8 cellular contexts compared by ENCODE assay signal in genomic region chr11:75562048-75562835, GRCh38. TPM values are rescaled to one million over a fixed set of nuclear protein-coding genes. Genes with fewer than 3 reads are reported as not detected.
DNase-seq lines count a peak whose midpoint lies in the region; ATAC-seq and TF ChIP-seq lines count a peak whose summit lies in the region.

SERPINH1 (plus strand) TSS chr11:75562253; CDS start chr11:75566350, 4,097 bp downstream.

- peak within 1 kb of the TSS; percentile 98 to 99 for H3K9ac ChIP-seq in colonic mucosa (ENCODE audit: low read depth in 2 of 2, low read length in 2 of 2)

- H3K9me3 Mint-ChIP-seq in activated CD4-positive, alpha-beta T cell treated with anti-CD3 and anti-CD28 coated beads for 36 hours (ENCODE audit: low read depth), result no peaks in the 10 kb centered on the region

- peak; percentile 77 for ATAC-seq in HG03066 (IDR thresholded peaks at IDR 0.05; ENCODE audit: low read depth, unreplicated experiment)
- ATAC-seq in activated CD4-positive, alpha-beta T cell treated with anti-CD3 and anti-CD28 coated beads for 36 hours, result peak; percentile 93

- peak within 1 kb of the TSS; percentile 98 for H3K27ac Mint-ChIP-seq in activated CD4-positive, alpha-beta T cell treated with anti-CD3 and anti-CD28 coated beads for 36 hours

- no peaks in the 10 kb centered on the region for H3K27me3 Mint-ChIP-seq in activated CD4-positive, alpha-beta T cell treated with anti-CD3 and anti-CD28 coated beads for 36 hours

- H3K4me1 Mint-ChIP-seq in activated CD4-positive, alpha-beta T cell treated with anti-CD3 and anti-CD28 coated beads for 36 hours, result peaks cover 28% of the 10 kb centered on the region

- H3K36me3 Mint-ChIP-seq in activated CD4-positive, alpha-beta T cell treated with anti-CD3 and anti-CD28 coated beads for 36 hours (ENCODE audit: low read depth), result peaks cover 3% of the 10 kb centered on the region

- peak; percentile 82 for TF ChIP-seq POLR2A in GM18526 (IDR thresholded peaks at IDR 0.05; ENCODE audit: extremely low read depth, insufficient read length)

- TF ChIP-seq CTCF in 22Rv1 (IDR thresholded peaks at IDR 0.05) (no peak), colonic mucosa (IDR thresholded peaks at IDR 0.05) (no peak)

- CTCF ChIA-PET in activated CD4-positive, alpha-beta T cell treated with anti-CD3 and anti-CD28 coated beads for 36 hours (lab: Charles Lee), result interaction anchor here (0.7 to 1.8 kb wide), 6 partner anchors 13 to 177 kb away, joined by 3 to 7 read pairs (median 4); no protein-coding TSS in a partner anchor

- no peaks in the 10 kb centered on the region for H3K9me3 ChIP-seq in colonic mucosa

- H3K4me1 ChIP-seq in colonic mucosa, result peaks cover 16% of the 10 kb centered on the region

- DNase-seq in NCI-H345 treated with DMSO at 0.1 percent for 48 hours (lab: John Stamatoyannopoulos, UW; ENCODE audit: unreplicated experiment) (peak; percentile 69), colonic mucosa (peak; percentile 90), kidney tubule cell (ENCODE audit: low spot score) (peak; percentile 90)
- peak; percentile 88 for DNase-seq in activated CD4-positive, alpha-beta T cell treated with anti-CD3 and anti-CD28 coated beads for 36 hours
- peak; percentile 64 to 76 for DNase-seq in stimulated activated CD4-positive, alpha-beta T cell treated with anti-CD3 and anti-CD28 coated beads, Interleukin-15, amount 100 ng/mL, for 48 hours (ENCODE audit: low read depth in 2 of 2)

- H3K27me3 ChIP-seq in colonic mucosa, result no peaks in the 10 kb centered on the region

- H3K27ac ChIP-seq in 22Rv1, result peak within 1 kb of the TSS; percentile 71
- H3K27ac ChIP-seq in colonic mucosa, result peak within 1 kb of the TSS; percentile 94

- H3K36me3 ChIP-seq in colonic mucosa, result no peaks in the 10 kb centered on the region

- POLR2A ChIA-PET in activated CD4-positive, alpha-beta T cell treated with anti-CD3 and anti-CD28 coated beads for 36 hours (lab: Charles Lee), result interaction anchor here (0.6 to 1.3 kb wide), 6 partner anchors 8 to 653 kb away, joined by 3 to 5 read pairs (median 4); no protein-coding TSS in a partner anchor

- H3K4me3 ChIP-seq in colonic mucosa, result peak within 1 kb of the TSS; percentile 66

- intact Hi-C loops in activated CD4-positive, alpha-beta T cell treated with anti-CD3 and anti-CD28 coated beads for 36 hours (cut with DNase I, micrococcal nuclease), result loop anchor here (1.0 kb wide), 5 partner anchors 21 to 673 kb away; partner anchors contain the start of genes GDPD5 (in 1 of the 2) and RPS3 (in 1 of the 2)
- intact Hi-C loops in colonic mucosa (cut with DNase I), result no loop called here

- peak within 1 kb of the TSS; percentile 99 for H3K4me3 Mint-ChIP-seq in activated CD4-positive, alpha-beta T cell treated with anti-CD3 and anti-CD28 coated beads for 36 hours

RNA-seq across cellular contexts. Expression of gene SERPINH1, which starts in this region (rescaled TPM):
- total RNA-seq in activated CD4-positive, alpha-beta T cell treated with anti-CD3 and anti-CD28 coated beads for 36 hours, result 10 to 100 TPM; 20.3 to 23.1 TPM
- 100 to 1,000 TPM in 1 of 2 donors, 10 to 100 TPM in 1; 66.3 to 136 TPM for total RNA-seq in colonic mucosa

Comparison
In these comparisons a context has a peak if more than half of its experiments do, and no peak if none do; other contexts are left out.
1. Peak in every context shown above with its lines: DNase-seq, ATAC-seq, H3K4me3 ChIP-seq and H3K27ac ChIP-seq.